Comparison of ENCODE assay signal across 23 cellular contexts in genomic region chr3:5222283-5223005, GRCh38.
"Had no signal": no experiment of that assay in that cellular context is flagged by ENCODE, and none has a peak within 500 bp of the region (broad histone marks: within the 10 kb centered on the region; RNA-seq: fewer than 3 reads in every experiment).

No MANE protein-coding gene starts in this region.

- H3K79me2 ChIP-seq: parathyroid adenoma had no signal

- H3K9ac ChIP-seq: parathyroid adenoma had no signal

- H3K4me1 ChIP-seq: adrenal gland, parathyroid adenoma had no signal

- H3K9me3 ChIP-seq: adrenal gland, right lobe of liver, tibial nerve had no signal

- FAIRE-seq: bronchial epithelial cell, endometrium, frontal cortex, keratinocyte, urothelium cell line had no signal

- ATAC-seq: activated CD8-positive, alpha-beta memory T cell treated with anti-CD3 and anti-CD28 coated beads, Interleukin-2, amount 10 ng/mL, durations not matched to agents 7 days and 5 days; left lobe of liver; naive thymus-derived CD4-positive, alpha-beta T cell had no signal

- H3K27me3 Mint-ChIP-seq: activated CD8-positive, alpha-beta memory T cell treated with anti-CD3 and anti-CD28 coated beads, Interleukin-2, amount 10 ng/mL, durations not matched to agents 7 days and 5 days; naive thymus-derived CD4-positive, alpha-beta T cell had no signal

- H3K4me1 Mint-ChIP-seq: activated CD8-positive, alpha-beta memory T cell treated with anti-CD3 and anti-CD28 coated beads, Interleukin-2, amount 10 ng/mL, durations not matched to agents 7 days and 5 days had no signal

- H3K27ac Mint-ChIP-seq: activated CD8-positive, alpha-beta memory T cell treated with anti-CD3 and anti-CD28 coated beads, Interleukin-2, amount 10 ng/mL, durations not matched to agents 7 days and 5 days had no signal

- H2AFZ ChIP-seq: parathyroid adenoma had no signal

- H3K27me3 ChIP-seq: adrenal gland, right lobe of liver, tibial nerve had no signal

- H3K27ac ChIP-seq: adrenal gland, parathyroid adenoma, right lobe of liver, tibial nerve had no signal

- H3K4me2 ChIP-seq: smooth muscle cell had no signal

- H3K4me3 ChIP-seq: adrenal gland, lung, right lobe of liver, smooth muscle cell, tibial nerve had no signal

- H3K4me3 Mint-ChIP-seq: activated CD8-positive, alpha-beta memory T cell treated with anti-CD3 and anti-CD28 coated beads, Interleukin-2, amount 10 ng/mL, durations not matched to agents 7 days and 5 days; naive thymus-derived CD4-positive, alpha-beta T cell had no signal

- DNase-seq: activated CD4-positive, alpha-beta T cell treated with anti-CD3 and anti-CD28 coated beads for 1 hour; activated CD4-positive, alpha-beta T cell treated with anti-CD3 and anti-CD28 coated beads, Interleukin-2, amount 50 U/mL, for 48 hours; activated CD8-positive, alpha-beta memory T cell treated with anti-CD3 and anti-CD28 coated beads, Interleukin-2, amount 10 ng/mL, durations not matched to agents 7 days and 5 days; activated naive CD4-positive, alpha-beta T cell treated with Interleukin-2 at 50 U/mL for 16 hours; adrenal gland; cerebellar nuclear complex; cortex of kidney; erythroblast; naive thymus-derived CD4-positive, alpha-beta T cell; right lobe of liver; stimulated activated CD4-positive, alpha-beta T cell treated with anti-CD3 and anti-CD28 coated beads, Interleukin-4, amount 100 ng/mL, for 1 hour; T-helper 1 cell; T1000 had no signal

- H3K9me3 Mint-ChIP-seq: naive thymus-derived CD4-positive, alpha-beta T cell had no signal
